ENCODE assay signal across 8 cellular contexts in genomic region chr1:33348676-33349080, GRCh38. TPM values are rescaled to one million over a fixed set of nuclear protein-coding genes. Genes with fewer than 3 reads are reported as not detected.
DNase-seq lines count a peak whose midpoint lies in the region; ATAC-seq, FAIRE-seq and TF ChIP-seq lines count a peak whose summit lies in the region.

No MANE protein-coding gene starts in this region.

- peaks cover 15% of the 10 kb centered on the region for H3K36me3 Mint-ChIP-seq in effector memory CD8-positive, alpha-beta T cell (ENCODE audit: insufficient read depth)
- peaks cover 0 to 13% (median 0%) of the 10 kb centered on the region in 5 donors for H3K36me3 Mint-ChIP-seq in naive thymus-derived CD4-positive, alpha-beta T cell

- CTCF ChIA-PET in naive thymus-derived CD4-positive, alpha-beta T cell (lab: Charles Lee) = interaction anchor here (0.8 kb wide), 1 partner anchor 528 kb away, joined by 3 read pairs; no protein-coding TSS in a partner anchor

- POLR2A ChIA-PET in naive thymus-derived CD4-positive, alpha-beta T cell (lab: Charles Lee) = interaction anchor here (1.3 to 2.0 kb wide), 2 partner anchors 8 to 53 kb away, joined by 4 to 7 read pairs; no protein-coding TSS in a partner anchor

- TF ChIP-seq EP300 in upper lobe of left lung (IDR thresholded peaks at IDR 0.05) = no peak

- H3K27ac ChIP-seq in naive thymus-derived CD4-positive, alpha-beta T cell (ENCODE audit: low read depth, low read length) = peak overlapping the region; percentile 60
- H3K27ac ChIP-seq in upper lobe of left lung = peak overlapping the region; percentile 98 to 99 (median 99)

- no peak for TF ChIP-seq CTCF in upper lobe of left lung (IDR thresholded peaks at IDR 0.05)

- peak overlapping the region; percentile 89 to 92 for H3K4me3 Mint-ChIP-seq in effector memory CD8-positive, alpha-beta T cell
- peak overlapping the region; percentile 85 to 98 (median 90) for H3K4me3 Mint-ChIP-seq in naive thymus-derived CD4-positive, alpha-beta T cell

- H3K9me3 Mint-ChIP-seq in effector memory CD8-positive, alpha-beta T cell = no peaks in the 10 kb centered on the region
- H3K9me3 Mint-ChIP-seq in naive thymus-derived CD4-positive, alpha-beta T cell = no peaks in the 10 kb centered on the region

- H3K4me1 Mint-ChIP-seq in effector memory CD8-positive, alpha-beta T cell (ENCODE audit: low read depth in 2 of 2) = peaks cover 30 to 32% of the 10 kb centered on the region in 2 donors
- H3K4me1 Mint-ChIP-seq in naive thymus-derived CD4-positive, alpha-beta T cell = peaks cover 32 to 61% (median 51%) of the 10 kb centered on the region in 7 donors

- DNase-seq in GM12892 (ENCODE audit: insufficient read length) (no peak), SW480 (ENCODE audit: low spot score) (peak; percentile 48), upper lobe of left lung (peak in 1 of 2 donors; percentile 58), NCI-H345 (lab: John Stamatoyannopoulos, UW) (no peak)
- DNase-seq in effector memory CD8-positive, alpha-beta T cell = no peak
- DNase-seq in naive thymus-derived CD4-positive, alpha-beta T cell = peak in 3 of 9 donors; percentile 7 to 37 (median 7)

- FAIRE-seq in GM12892 (lab: Jason Lieb, UNC) = peak; percentile 44

- no peaks in the 10 kb centered on the region for H3K27me3 ChIP-seq in naive thymus-derived CD4-positive, alpha-beta T cell (ENCODE audit: control insufficient read depth in 2 of 2, insufficient read depth in 2 of 2, low read length in 2 of 2)
- H3K27me3 ChIP-seq in upper lobe of left lung = no peaks in the 10 kb centered on the region

- H3K4me1 ChIP-seq in naive thymus-derived CD4-positive, alpha-beta T cell (ENCODE audit: control insufficient read depth in 2 of 2, insufficient read depth in 2 of 2, low read length in 2 of 2) = peaks cover 23 to 25% of the 10 kb centered on the region in 2 donors
- peaks cover 36 to 59% (median 54%) of the 10 kb centered on the region in 4 donors for H3K4me1 ChIP-seq in upper lobe of left lung

- TF ChIP-seq POLR2A in GM12892 (IDR thresholded peaks at IDR 0.05; ENCODE audit: low read depth, low read length) = no peak
- TF ChIP-seq POLR2A in upper lobe of left lung (IDR thresholded peaks at IDR 0.05) = no peak

- intact Hi-C loops in naive thymus-derived CD4-positive, alpha-beta T cell (cut with micrococcal nuclease) = loop anchor here (1.0 to 5.0 kb wide), 6 partner anchors 92 to 532 kb away; partner anchors contain the start of genes ZNF362 (in 2 of the 2), AZIN2 (in 1 of the 2), S100PBP (in 1 of the 2) and TRIM62 (in 1 of the 2)

- H3K27me3 Mint-ChIP-seq in effector memory CD8-positive, alpha-beta T cell = no peaks in the 10 kb centered on the region
- H3K27me3 Mint-ChIP-seq in naive thymus-derived CD4-positive, alpha-beta T cell = peaks cover 0 to 7% (median 0%) of the 10 kb centered on the region in 5 donors

- no peak for ATAC-seq in effector memory CD8-positive, alpha-beta T cell (replicated peaks)
- no peak for ATAC-seq in naive thymus-derived CD4-positive, alpha-beta T cell
- no peak for ATAC-seq in upper lobe of left lung (ENCODE audit: low FRiP score in 2 of 2)
- ATAC-seq in GM18873 (IDR thresholded peaks at IDR 0.05; ENCODE audit: low FRiP score, unreplicated experiment) = no peak
- no peak for ATAC-seq in HG02884 (IDR thresholded peaks at IDR 0.05; ENCODE audit: unreplicated experiment)

- 1 to 3% methylated on average over 11 of the region's 11 CpGs for WGBS in upper lobe of left lung, 2 donors

- no peaks in the 10 kb centered on the region for H3K9me3 ChIP-seq in naive thymus-derived CD4-positive, alpha-beta T cell (ENCODE audit: control insufficient read depth in 2 of 3, low read length in 3 of 3)
- no peaks in the 10 kb centered on the region for H3K9me3 ChIP-seq in upper lobe of left lung

- no peaks in the 10 kb centered on the region for H3K36me3 ChIP-seq in naive thymus-derived CD4-positive, alpha-beta T cell (ENCODE audit: control insufficient read depth in 2 of 3, insufficient read depth in 3 of 3, low read length in 3 of 3)
- H3K36me3 ChIP-seq in upper lobe of left lung = peaks cover 0 to 14% (median 0%) of the 10 kb centered on the region in 4 donors

- H3K27ac Mint-ChIP-seq in effector memory CD8-positive, alpha-beta T cell = peak overlapping the region; percentile 62 to 88
- peak overlapping the region; percentile 31 to 94 (median 89) for H3K27ac Mint-ChIP-seq in naive thymus-derived CD4-positive, alpha-beta T cell

- peak overlapping the region; percentile 61 for H3K4me3 ChIP-seq in naive thymus-derived CD4-positive, alpha-beta T cell (ENCODE audit: low read length)
- peak overlapping the region; percentile 69 to 89 (median 76) for H3K4me3 ChIP-seq in upper lobe of left lung

RNA-seq across cellular contexts. Expression of gene A3GALT2, which starts 27.8 kb away (rescaled TPM):
- not detected for polyA plus RNA-seq in GM12892 (2012; ENCODE audit: missing spikeins)
- not detected for total RNA-seq in naive thymus-derived CD4-positive, alpha-beta T cell
- polyA plus RNA-seq in naive thymus-derived CD4-positive, alpha-beta T cell = not detected
- total RNA-seq in upper lobe of left lung = under 1 TPM in 2 of 6 donors, not detected in 4; 0.79 to 0.91 TPM
